Comparison of ENCODE assay signal across 8 cellular contexts in genomic region chr6:33317418-33317667, GRCh38. TPM values are rescaled to one million over a fixed set of nuclear protein-coding genes. Genes with fewer than 3 reads are reported as not detected.
DNase-seq lines count a peak whose midpoint lies in the region; ATAC-seq and TF ChIP-seq lines count a peak whose summit lies in the region.

No MANE protein-coding gene starts in this region.

- H3K4me3 ChIP-seq in GM12865 (ENCODE audit: low read depth, low read length) (peak overlapping the region; percentile 70), SK-N-MC (peak overlapping the region; percentile 92), fibroblast of pulmonary artery (replicated peaks; ENCODE audit: low read depth, low read length) (peak overlapping the region; percentile 56), osteoblast (ENCODE audit: insufficient read depth, low read length) (peak overlapping the region; percentile 70)

- H3K36me3 ChIP-seq in SK-N-MC (ENCODE audit: insufficient read depth, low read length) (peaks cover 33% of the 10 kb centered on the region), osteoblast (ENCODE audit: insufficient read depth, low read length) (peaks cover 19% of the 10 kb centered on the region)

- in situ Hi-C loops in GM13977 (cut with MboI; ENCODE audit: low pct_unique_long_range_greater_than_20kb, low sequenced_read_pairs, unreplicated experiment), result no loop called here

- H3K27me3 ChIP-seq in osteoblast (ENCODE audit: insufficient read depth, low read length), result no peaks in the 10 kb centered on the region

- ATAC-seq in GM21367 (IDR thresholded peaks at IDR 0.05; ENCODE audit: unreplicated experiment) (no peak), HG03135 (IDR thresholded peaks at IDR 0.05; ENCODE audit: unreplicated experiment) (no peak)

- H3K9me3 ChIP-seq in SK-N-MC (ENCODE audit: low read depth, low read length) (no peaks in the 10 kb centered on the region), osteoblast (ENCODE audit: low read depth, low read length) (no peaks in the 10 kb centered on the region)

- H4K20me1 ChIP-seq in osteoblast (ENCODE audit: insufficient read depth, low read length), result peaks cover 21% of the 10 kb centered on the region

- peaks cover 56% of the 10 kb centered on the region for H3K4me1 ChIP-seq in osteoblast (ENCODE audit: insufficient read depth, low read length)

- no peak for DNase-seq in GM12865 (ENCODE audit: low read depth)
- DNase-seq in SK-N-MC (ENCODE audit: low read depth, low spot score), result no peak
- no peak for DNase-seq in fibroblast of pulmonary artery (ENCODE audit: low read depth)
- peak; percentile 93 for DNase-seq in osteoblast (ENCODE audit: insufficient read length, low spot score, missing footprints)
- DNase-seq in epidermal melanocyte (ENCODE audit: insufficient read length, low spot score), result no peak
- no peak for DNase-seq in GM13977 (ENCODE audit: low spot score)

- no peak overlapping the region for H2AFZ ChIP-seq in osteoblast (ENCODE audit: low read length)

- H3K9ac ChIP-seq in SK-N-MC (ENCODE audit: insufficient read length), result no peak overlapping the region

- peak overlapping the region; percentile 75 for H3K4me2 ChIP-seq in osteoblast (ENCODE audit: insufficient read depth, low read length)

- TF ChIP-seq CTCF in GM12865 (IDR thresholded peaks at IDR 0.05; ENCODE audit: insufficient read depth, low read depth, low read length, missing control alignments) (no peak), fibroblast of pulmonary artery (IDR thresholded peaks at IDR 0.05; ENCODE audit: low read length, missing control alignments) (no peak), osteoblast (IDR thresholded peaks at IDR 0.05; ENCODE audit: extremely low read depth, low read depth, low read length) (no peak), GM13977 (IDR thresholded peaks at IDR 0.05; ENCODE audit: extremely low read depth, insufficient read depth, missing control alignments) (no peak)

- H3K27ac ChIP-seq in SK-N-MC (0 out of 2 replicates have a peak overlapping the region, but pooled peaks have one; percentile 88), osteoblast (ENCODE audit: low read depth, low read length) (no peak overlapping the region)

- peaks cover 57% of the 10 kb centered on the region for H3K79me2 ChIP-seq in osteoblast (ENCODE audit: insufficient read depth, low read length)

RNA-seq across cellular contexts. Expression of gene ZBTB22, which starts 0.2 kb away (rescaled TPM):
- total RNA-seq in osteoblast, result 18.6 and 19.5 TPM in 2 replicates

RNA-seq across cellular contexts. Expression of gene TAPBP, which starts 3.5 kb away (rescaled TPM):
- 90.2 and 92.6 TPM in 2 replicates for total RNA-seq in osteoblast

RNA-seq across cellular contexts. Expression of gene DAXX, which starts 5.4 kb away (rescaled TPM):
- 32.7 and 39.4 TPM in 2 replicates for total RNA-seq in osteoblast

RNA-seq across cellular contexts. Expression of gene RGL2, which starts 18.6 kb away (rescaled TPM):
- 33.9 and 35.5 TPM in 2 replicates for total RNA-seq in osteoblast

RNA-seq across cellular contexts. Expression of gene PFDN6, which starts 27.9 kb away (rescaled TPM):
- total RNA-seq in osteoblast, result 14.1 and 15.9 TPM in 2 replicates
